ENCODE assay signal across 18 cellular contexts in genomic region chr3:195921334-195921771, GRCh38. TPM values are rescaled to one million over a fixed set of nuclear protein-coding genes. Genes with fewer than 3 reads are reported as not detected.
DNase-seq lines count a peak whose midpoint lies in the region; ATAC-seq, FAIRE-seq and TF ChIP-seq lines count a peak whose summit lies in the region.
"Had no signal": no experiment of that assay in that cellular context is flagged by ENCODE, and none has a peak within 500 bp of the region (broad histone marks: within the 10 kb centered on the region; RNA-seq: fewer than 3 reads in every experiment).

No MANE protein-coding gene starts in this region.

- no peak overlapping the region for H4K91ac ChIP-seq in H1 (replicated peaks; ENCODE audit: insufficient read length, low read length)

- H3K27me3 ChIP-seq in left ventricle myocardium inferior (ENCODE audit: low read depth): peaks cover 82% of the 10 kb centered on the region
- H3K27me3 ChIP-seq in heart right ventricle: peaks cover 0 to 24% (median 0%) of the 10 kb centered on the region in 7 donors
- H3K27me3 ChIP-seq in H1 (replicated peaks in 1 of 4; ENCODE audit: control insufficient read depth in 3 of 4, extremely low read depth in 1 of 4, insufficient read depth in 3 of 4, low read length in 3 of 4): peaks cover 0 to 2% (median 0%) of the 10 kb centered on the region in 4 experiments; a peak in 1 of 7 replicates
- no peaks in the 10 kb centered on the region for H3K27me3 ChIP-seq in left lung

- H3K79me2 ChIP-seq in H1 (ENCODE audit: control insufficient read depth in 1 of 2, insufficient read depth in 2 of 2, low read length in 2 of 2): no peaks in the 10 kb centered on the region

- H3K4me3 ChIP-seq in left ventricle myocardium inferior: no peak overlapping the region
- no peak overlapping the region for H3K4me3 ChIP-seq in heart right ventricle
- H3K4me3 ChIP-seq in H1 (ENCODE audit: extremely low read depth in 1 of 4, insufficient read depth in 2 of 4, low read depth in 3 of 4, low read length in 4 of 4): no peak overlapping the region
- H3K4me3 ChIP-seq in left lung: no peak overlapping the region
- H3K4me3 ChIP-seq: esophagus muscularis mucosa, stomach had no signal

- no peak overlapping the region for H4K5ac ChIP-seq in H1 (ENCODE audit: insufficient read length, low read depth, low read length)

- H3K9me3 ChIP-seq in left ventricle myocardium inferior (replicated peaks): no peaks in the 10 kb centered on the region
- H3K9me3 ChIP-seq in heart right ventricle: no peaks in the 10 kb centered on the region
- no peaks in the 10 kb centered on the region for H3K9me3 ChIP-seq in H1 (ENCODE audit: insufficient read depth in 2 of 2, low read depth in 1 of 2, low read length in 1 of 2)
- H3K9me3 ChIP-seq in left lung: no peaks in the 10 kb centered on the region
- H3K9me3 ChIP-seq: esophagus muscularis mucosa, stomach had no signal

- H3K14ac ChIP-seq in H1 (ENCODE audit: insufficient read length): no peak overlapping the region

- no peak for TF ChIP-seq RAD21 in H1 (IDR thresholded peaks at IDR 0.05 in 1 of 2, conservative IDR thresholded peaks at IDR 0.05 in 1 of 2; ENCODE audit: low read depth in 2 of 2, low read length in 2 of 2)

- intact Hi-C loops in left ventricle myocardium inferior (cut with micrococcal nuclease): no loop called here
- intact Hi-C loops in heart right ventricle (cut with DNase I): no loop called here
- intact Hi-C loops in left lung (cut with DNase I): no loop called here
- intact Hi-C loops in left colon (cut with DNase I, micrococcal nuclease): no loop called here

- no peak for TF ChIP-seq POLR2A in H1 (IDR thresholded peaks at IDR 0.05; ENCODE audit: control extremely low read depth in 1 of 2, low read depth in 2 of 2, low read length in 2 of 2)

- no peak overlapping the region for H2BK12ac ChIP-seq in H1 (ENCODE audit: low read depth, low read length)

- peak overlapping the region; percentile 15; the same call in 1 of the 2 replicates for H3K18ac ChIP-seq in H1 (ENCODE audit: extremely low read depth, low read length)

- H3K36me3 ChIP-seq in left ventricle myocardium inferior: no peaks in the 10 kb centered on the region
- H3K36me3 ChIP-seq in heart right ventricle: no peaks in the 10 kb centered on the region
- H3K36me3 ChIP-seq in H1 (ENCODE audit: control insufficient read depth in 2 of 4, insufficient read depth in 4 of 4, low read length in 3 of 4): no peaks in the 10 kb centered on the region
- H3K36me3 ChIP-seq in left lung: no peaks in the 10 kb centered on the region
- H3K36me3 ChIP-seq: esophagus muscularis mucosa, stomach had no signal

- 49 to 54% methylated on average over 13 of the region's 13 CpGs for WGBS in heart right ventricle, 2 donors
- WGBS in H1 (ENCODE audit: extremely low coverage in 1 of 2, insufficient coverage in 1 of 2, insufficient read length in 1 of 2, insufficient replicate concordance in 2 of 2, low coverage in 1 of 2, low lambda C conversion rate in 2 of 2, missing lambda C conversion rate in 1 of 2), 2 experiments: 76% methylated on average over 13 of the region's 13 CpGs; no CpG with 5 or more reads in 1 of the 2 experiments

- H3K27ac ChIP-seq in left ventricle myocardium inferior (replicated peaks) (no peak overlapping the region), heart right ventricle (no peak overlapping the region), H1 (ENCODE audit: low read depth, low read length) (no peak overlapping the region), left lung (no peak overlapping the region)
- H3K27ac ChIP-seq: esophagus muscularis mucosa, stomach had no signal

- no peak overlapping the region for H2BK120ac ChIP-seq in H1 (replicated peaks; ENCODE audit: low read depth, low read length)

- no peak overlapping the region for H3K56ac ChIP-seq in H1 (replicated peaks; ENCODE audit: insufficient read length, low read depth, low read length)

- TF ChIP-seq CTCF in left ventricle myocardium inferior (IDR thresholded peaks at IDR 0.05; ENCODE audit: borderline replicate concordance): no peak
- TF ChIP-seq CTCF in heart right ventricle (IDR thresholded peaks at IDR 0.05): no peak
- TF ChIP-seq CTCF in H1 (IDR thresholded peaks at IDR 0.05; ENCODE audit: control extremely low read depth in 1 of 3, insufficient read depth in 1 of 3, low read depth in 1 of 3, low read length in 3 of 3): no peak
- TF ChIP-seq CTCF in left lung (IDR thresholded peaks at IDR 0.05): no peak

- no peak overlapping the region for H3K23ac ChIP-seq in H1 (ENCODE audit: insufficient read length)

- H2BK15ac ChIP-seq in H1 (ENCODE audit: low read length): 0 out of 2 replicates have a peak overlapping the region, but pooled peaks have one; percentile 53

- H4K8ac ChIP-seq in H1 (ENCODE audit: extremely low read depth, insufficient read depth, low read length): peak overlapping the region; percentile 29; the same call in 1 of the 2 replicates

- CTCF ChIA-PET in H1 (lab: Charles Lee; ENCODE audit: partially characterized antibody): interaction anchor here (0.5 to 2.1 kb wide), 9 partner anchors 12 to 71 kb away, joined by 3 to 7 read pairs (median 3); no protein-coding TSS in a partner anchor

- H2BK20ac ChIP-seq in H1 (ENCODE audit: low read length): no peak overlapping the region

- no peak overlapping the region for H2AK5ac ChIP-seq in H1 (ENCODE audit: low read depth, low read length)

- H3K79me1 ChIP-seq in H1 (ENCODE audit: low read depth, low read length): no peaks in the 10 kb centered on the region

- POLR2A ChIA-PET in H1 (lab: Charles Lee; ENCODE audit: partially characterized antibody): interaction anchor here (1.1 kb wide), 1 partner anchor 10 kb away, joined by 4 read pairs; no protein-coding TSS in a partner anchor

- peak; percentile 6 for DNase-seq in left ventricle myocardium inferior
- DNase-seq in heart right ventricle: no peak
- no peak for DNase-seq in H1 (ENCODE audit: low read depth in 1 of 2, low spot score in 2 of 2)
- DNase-seq in left lung: peak in 1 of 2 donors; percentile 17
- DNase-seq in left colon: no peak
- no peak for DNase-seq in NCI-H2029 (lab: John Stamatoyannopoulos, UW)
- DNase-seq in NCI-H2227 treated with DMSO at 0.1 percent for 48 hours (lab: John Stamatoyannopoulos, UW): no peak
- DNase-seq: activated CD4-positive, alpha-beta T cell treated with anti-CD3 and anti-CD28 coated beads for 4 hours; activated gamma-delta T cell; caudate nucleus; CD4-positive, CD25-positive, alpha-beta regulatory T cell; immature natural killer cell; naive thymus-derived CD4-positive, alpha-beta T cell; NCI-H526; stomach had no signal

- no peak overlapping the region for H3K4ac ChIP-seq in H1 (replicated peaks; ENCODE audit: insufficient read length, low read depth, low read length)

- peak overlapping the region; percentile 6 to 11; a peak in 1 of 4 replicates for H3K4me2 ChIP-seq in H1 (ENCODE audit: insufficient read depth in 1 of 2, low read depth in 2 of 2, low read length in 2 of 2)

- no peaks in the 10 kb centered on the region for H3K23me2 ChIP-seq in H1 (ENCODE audit: low read depth, low read length)

- H3K4me1 ChIP-seq in left ventricle myocardium inferior (no peaks in the 10 kb centered on the region), heart right ventricle (no peaks in the 10 kb centered on the region), H1 (replicated peaks in 1 of 4; ENCODE audit: control insufficient read depth in 3 of 4, insufficient read depth in 4 of 4, low read length in 3 of 4) (peaks cover 0 to 5% (median 3%) of the 10 kb centered on the region in 4 experiments; a peak in 2 of 7 replicates), left lung (no peaks in the 10 kb centered on the region)
- H3K4me1 ChIP-seq: esophagus muscularis mucosa, stomach had no signal

- TF ChIP-seq EP300 in H1 (IDR thresholded peaks at IDR 0.05; ENCODE audit: borderline replicate concordance in 1 of 2, low read depth in 2 of 2, low read length in 2 of 2): no peak

- FAIRE-seq in H1 (lab: Jason Lieb, UNC): no peak
- FAIRE-seq: A204.1 had no signal

- ATAC-seq in heart right ventricle (no peak), left lung (peak; percentile 52), HG02981 (IDR thresholded peaks at IDR 0.05; ENCODE audit: unreplicated experiment) (no peak), left colon (no peak)
- ATAC-seq: naive thymus-derived CD4-positive, alpha-beta T cell had no signal

- peak overlapping the region; percentile 42; the same call in 1 of the 2 replicates for H2AFZ ChIP-seq in H1 (ENCODE audit: low read length)

- no peak overlapping the region for H2BK5ac ChIP-seq in H1 (ENCODE audit: low read depth, low read length)

- H3K9ac ChIP-seq in H1 (replicated peaks in 1 of 4; ENCODE audit: extremely low read depth in 1 of 4, low read depth in 3 of 4, low read length in 3 of 4): no peak overlapping the region

- no peaks in the 10 kb centered on the region for H4K20me1 ChIP-seq in H1 (replicated peaks in 1 of 2; ENCODE audit: control insufficient read depth in 1 of 2, insufficient read depth in 2 of 2, low read length in 2 of 2)

TF ChIP-seq in H1, 55 proteins besides CTCF, POLR2A, EP300 and RAD21 (continues in another document):
- TF ChIP-seq RNF2 (IDR thresholded peaks at IDR 0.05; ENCODE audit: borderline replicate concordance, low read depth, low read length, missing control alignments, poor library complexity, severe bottlenecking): no peak
- TF ChIP-seq TBP (IDR thresholded peaks at IDR 0.05; ENCODE audit: low read depth, low read length): no peak
- TF ChIP-seq FOSL1 (IDR thresholded peaks at IDR 0.05; ENCODE audit: insufficient read depth, low read depth, low read length): no peak
- TF ChIP-seq CHD2 (IDR thresholded peaks at IDR 0.05; ENCODE audit: low read length): no peak
- TF ChIP-seq TEAD4 (IDR thresholded peaks at IDR 0.05; ENCODE audit: low read depth, low read length): no peak
- TF ChIP-seq RBBP5 (IDR thresholded peaks at IDR 0.05; ENCODE audit: borderline replicate concordance, low read depth, low read length): no peak

RNA-seq across cellular contexts. Expression of gene TNK2, which starts 13.0 kb away (rescaled TPM):
- total RNA-seq in left ventricle myocardium inferior (33.2 TPM), heart right ventricle (10 to 100 TPM; 17.6 to 47.3 (median 32.2) TPM), left lung (10 to 100 TPM; 51.9 to 58.7 TPM), left colon (10 to 100 TPM; 18.3 to 33.9 TPM)
- polyA plus RNA-seq in heart right ventricle (10 to 100 TPM; 31.3 to 48.3 TPM), H1 (2011; rRNA removed) (10.4 and 18.2 TPM in 2 replicates)
- total RNA-seq in H1 (2021; fragmentation: NEBNext Ultra II Directional; extraction: Animal tissue kit (Norgen Biotek cat#: 25700)): 33.9 and 38.6 TPM in 2 replicates
- 15.6 TPM for polyA plus RNA-seq in H1 (2011; cell fraction: cytosol; rRNA removed)
- 105 TPM for polyA plus RNA-seq in H1 (2011; cell fraction: nucleus; rRNA removed)
- polyA plus RNA-seq in H1 (2012, experiment 1 of 2): 24.4 to 39.8 TPM (median 29.1 TPM) in 4 replicates
- polyA plus RNA-seq in H1 (2012, experiment 2 of 2): 11.0 TPM
- polyA plus RNA-seq in H1 (2013, experiment 1 of 2): 20.0 TPM
- 17.6 TPM for polyA plus RNA-seq in H1 (2013, experiment 2 of 2)
- 10.8 and 11.1 TPM in 2 replicates for polyA minus RNA-seq in H1 (2011; rRNA and poly(A)+ RNA removed)
- 12.0 TPM for polyA minus RNA-seq in H1 (2011; cell fraction: cytosol; rRNA and poly(A)+ RNA removed)
- 19.7 TPM for polyA minus RNA-seq in H1 (2011; cell fraction: nucleus; rRNA and poly(A)+ RNA removed)
